Comparison of ENCODE assay signal across 7 cellular contexts in the genomic region with DNA sequence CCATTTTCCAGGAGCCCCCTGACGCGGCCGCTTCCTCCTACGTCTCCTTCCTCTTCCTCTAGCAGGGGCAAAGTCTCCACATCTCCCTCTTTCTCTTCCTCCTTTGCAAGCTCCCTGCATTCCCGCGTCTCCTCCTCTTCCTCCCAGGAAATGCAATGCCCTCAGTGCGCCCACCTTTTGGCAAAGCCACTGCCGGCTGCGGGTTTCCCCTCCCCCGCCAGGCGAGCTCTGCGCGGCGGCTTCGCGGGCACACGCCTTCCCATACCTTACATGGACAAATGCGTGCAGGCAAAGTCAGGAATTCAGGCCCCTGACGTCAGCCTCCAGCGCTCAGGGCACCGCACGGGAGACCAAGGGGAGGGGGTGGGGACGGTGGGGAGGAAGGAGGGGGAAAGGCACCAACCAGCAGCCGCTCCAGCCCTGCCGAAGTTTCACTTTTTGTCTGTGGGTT. TPM values are rescaled to one million over a fixed set of nuclear protein-coding genes. Genes with fewer than 3 reads are reported as not detected.
DNase-seq lines count a peak whose midpoint lies in the region; ATAC-seq and TF ChIP-seq lines count a peak whose summit lies in the region.

No MANE protein-coding gene starts in this region.

- DNase-seq in NCI-H2227 (lab: John Stamatoyannopoulos, UW; ENCODE audit: unreplicated experiment): peak; percentile 66
- DNase-seq in activated CD4-positive, alpha-beta T cell treated with anti-CD3 and anti-CD28 coated beads for 48 hours: peak; percentile 52
- peak; percentile 95 for DNase-seq in endodermal cell
- peak; percentile 95 to 96 for DNase-seq in lung microvascular endothelial cell (ENCODE audit: low read depth in 2 of 2)
- no peak for DNase-seq in stimulated activated naive B cell treated with anti-CD40 and anti-IgM and Interleukin-4, amounts not matched to agents 10 μg/mL and 1 μg/mL and 100 μg/mL, for 72 hours

- peak overlapping the region; percentile 93 for H3K9ac ChIP-seq in endodermal cell (ENCODE audit: extremely low read depth, low read length, poor library complexity, severe bottlenecking)

- peak overlapping the region; percentile 68; the same call in 1 of the 2 replicates for H3K4me3 ChIP-seq in GM08714 (ENCODE audit: low read length)
- peak overlapping the region; percentile 82 for H3K4me3 ChIP-seq in endodermal cell (ENCODE audit: low read length)

- H3K27me3 Mint-ChIP-seq in endodermal cell (ENCODE audit: insufficient read depth): peaks cover 5% of the 10 kb centered on the region
- H3K27me3 Mint-ChIP-seq in stimulated activated naive B cell treated with anti-CD40 and anti-IgM and Interleukin-4, amounts not matched to agents 10 μg/mL and 1 μg/mL and 100 μg/mL, for 72 hours: no peaks in the 10 kb centered on the region

- peak overlapping the region; percentile 99 for H3K27ac Mint-ChIP-seq in endodermal cell
- H3K27ac Mint-ChIP-seq in stimulated activated naive B cell treated with anti-CD40 and anti-IgM and Interleukin-4, amounts not matched to agents 10 μg/mL and 1 μg/mL and 100 μg/mL, for 72 hours: peak overlapping the region; percentile 97

- H3K4me3 Mint-ChIP-seq in endodermal cell: peak overlapping the region; percentile 89
- peak overlapping the region; percentile 95 to 98 for H3K4me3 Mint-ChIP-seq in stimulated activated naive B cell treated with anti-CD40 and anti-IgM and Interleukin-4, amounts not matched to agents 10 μg/mL and 1 μg/mL and 100 μg/mL, for 72 hours

- no peaks in the 10 kb centered on the region for H3K9me3 Mint-ChIP-seq in endodermal cell
- H3K9me3 Mint-ChIP-seq in stimulated activated naive B cell treated with anti-CD40 and anti-IgM and Interleukin-4, amounts not matched to agents 10 μg/mL and 1 μg/mL and 100 μg/mL, for 72 hours: peaks cover 2 to 7% of the 10 kb centered on the region in 2 donors

- no peaks in the 10 kb centered on the region for H3K36me3 Mint-ChIP-seq in endodermal cell (ENCODE audit: low read depth)
- H3K36me3 Mint-ChIP-seq in stimulated activated naive B cell treated with anti-CD40 and anti-IgM and Interleukin-4, amounts not matched to agents 10 μg/mL and 1 μg/mL and 100 μg/mL, for 72 hours: peaks cover 12 to 22% of the 10 kb centered on the region in 2 donors

- H3K27ac ChIP-seq in endodermal cell (ENCODE audit: low read depth, low read length): peak overlapping the region; percentile 94

- H3K36me3 ChIP-seq in endodermal cell (ENCODE audit: control insufficient read depth, insufficient read depth, low read length): peaks cover 5% of the 10 kb centered on the region

- peak; percentile 4 for ATAC-seq in HG02840 (IDR thresholded peaks at IDR 0.05; ENCODE audit: low FRiP score, unreplicated experiment)
- ATAC-seq in stimulated activated naive B cell treated with anti-CD40 and anti-IgM and Interleukin-4, amounts not matched to agents 10 μg/mL and 1 μg/mL and 100 μg/mL, for 72 hours (replicated peaks): peak; percentile 31 to 38

- 1% methylated on average over 25 of the region's 25 CpGs; no CpG with 5 or more reads in 1 of the 2 experiments for WGBS in endodermal cell (ENCODE audit: insufficient coverage in 1 of 2, insufficient read length in 1 of 2), 2 experiments

- no peak for TF ChIP-seq CTCF in endodermal cell (conservative IDR thresholded peaks at IDR 0.05)

- H3K4me1 ChIP-seq in endodermal cell (ENCODE audit: control insufficient read depth, insufficient read depth, low read length): peaks cover 6% of the 10 kb centered on the region

- no peaks in the 10 kb centered on the region for H3K9me3 ChIP-seq in endodermal cell (ENCODE audit: control insufficient read depth, low read length)

- peaks cover 51% of the 10 kb centered on the region for H3K4me1 Mint-ChIP-seq in endodermal cell
- peaks cover 44 to 78% of the 10 kb centered on the region in 2 donors for H3K4me1 Mint-ChIP-seq in stimulated activated naive B cell treated with anti-CD40 and anti-IgM and Interleukin-4, amounts not matched to agents 10 μg/mL and 1 μg/mL and 100 μg/mL, for 72 hours

- no peaks in the 10 kb centered on the region for H3K27me3 ChIP-seq in endodermal cell (ENCODE audit: control insufficient read depth, insufficient read depth, low read length, poor library complexity, severe bottlenecking)

RNA-seq across cellular contexts. Expression of gene LPP, which starts 0.4 kb away (rescaled TPM):
- 100 to 1,000 TPM in 1 of 2 donors, 10 to 100 TPM in 1; 78.0 to 105 TPM for total RNA-seq in endodermal cell
- polyA plus RNA-seq in endodermal cell (2013, experiment 1 of 2): 13.9 TPM
- 19.6 TPM for polyA plus RNA-seq in endodermal cell (2013, experiment 2 of 2)
- total RNA-seq in lung microvascular endothelial cell: 23.0 and 24.0 TPM in 2 replicates
